In the genomic region with DNA sequence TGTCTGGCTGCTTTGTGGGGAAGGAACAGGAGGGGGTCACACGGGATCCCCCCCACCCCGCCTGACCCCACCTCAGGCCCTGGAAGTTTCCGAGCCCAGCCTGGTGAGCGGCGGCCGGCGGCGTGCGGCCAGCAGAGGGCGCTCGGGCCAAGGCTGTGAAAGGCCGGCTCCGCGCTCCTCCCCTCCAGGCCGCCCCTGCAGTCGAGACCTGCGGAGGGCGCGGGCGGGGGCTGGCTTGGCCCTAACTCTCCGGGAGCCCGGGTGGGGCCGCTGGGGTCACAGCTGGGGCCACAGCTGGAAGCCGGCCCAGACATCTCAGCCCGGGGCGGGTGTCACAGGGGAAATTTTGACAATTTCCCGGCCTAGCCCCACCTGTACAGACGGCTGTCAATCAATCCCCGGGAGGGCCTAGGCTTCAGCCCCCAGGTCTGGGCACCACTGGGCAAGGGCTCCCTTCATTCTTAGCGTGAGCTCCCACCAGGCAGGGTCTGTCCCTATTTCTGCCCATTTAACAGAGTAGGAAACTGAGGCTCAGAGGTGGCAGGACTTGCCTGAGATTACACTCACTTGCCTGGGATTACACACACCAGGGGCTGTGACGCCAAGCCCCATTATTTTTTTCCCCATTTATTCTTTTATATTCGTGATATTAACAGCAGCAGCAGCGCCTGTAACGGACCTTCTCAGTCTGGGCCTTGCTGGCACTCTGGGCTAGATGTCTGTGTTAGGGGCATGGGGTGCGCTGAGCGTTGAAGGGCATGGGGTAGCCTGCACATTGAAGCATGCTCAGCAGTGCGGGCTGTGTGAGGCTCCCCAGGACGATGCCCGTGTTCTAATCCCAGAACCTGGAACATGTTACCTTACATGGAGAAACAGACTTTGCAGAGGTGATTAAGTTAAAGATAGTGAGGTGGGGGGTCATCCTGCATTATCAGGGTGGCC, we compare ENCODE assay signal across 8 cellular contexts. TPM values are rescaled to one million over a fixed set of nuclear protein-coding genes. Genes with fewer than 3 reads are reported as not detected.
DNase-seq lines count a peak whose midpoint lies in the region; ATAC-seq, FAIRE-seq and TF ChIP-seq lines count a peak whose summit lies in the region.

No MANE protein-coding gene starts in this region.

- H4K20me1 ChIP-seq in osteoblast (ENCODE audit: insufficient read depth, low read length), result no peaks in the 10 kb centered on the region

- peak overlapping the region; percentile 23 for H3K4me2 ChIP-seq in osteoblast (ENCODE audit: insufficient read depth, low read length)

- peak; percentile 75 for TF ChIP-seq CTCF in GM12864 (IDR thresholded peaks at IDR 0.05; ENCODE audit: low read depth, low read length, missing control alignments)
- TF ChIP-seq CTCF in foreskin fibroblast (IDR thresholded peaks at IDR 0.05; ENCODE audit: low read depth, low read length), result peak; percentile 82
- TF ChIP-seq CTCF in osteoblast (IDR thresholded peaks at IDR 0.05; ENCODE audit: extremely low read depth, low read depth, low read length), result peak; percentile 67
- TF ChIP-seq CTCF in tibial nerve (IDR thresholded peaks at IDR 0.05), result peak; percentile 96 to 99 (median 98)

- H3K4me1 ChIP-seq in osteoblast (ENCODE audit: insufficient read depth, low read length) (no peaks in the 10 kb centered on the region), tibial nerve (peaks cover 0 to 11% (median 6%) of the 10 kb centered on the region in 4 donors)

- H3K9me3 ChIP-seq in osteoblast (ENCODE audit: low read depth, low read length), result no peaks in the 10 kb centered on the region
- no peaks in the 10 kb centered on the region for H3K9me3 ChIP-seq in tibial nerve

- peaks cover 8% of the 10 kb centered on the region for H3K4me1 Mint-ChIP-seq in activated T-helper 2 cell treated with anti-CD3 and anti-CD28 coated beads, Interferon-gamma antibody, Interleukin-2, Interleukin-4, amounts not matched to agents 10 μg/mL and 5 μg/mL and 100 μg/mL, durations not matched to agents 14 hours and 24 hours and 36 hours (ENCODE audit: low read depth)

- TF ChIP-seq EP300 in tibial nerve (IDR thresholded peaks at IDR 0.05), result no peak

- H3K27me3 ChIP-seq in osteoblast (ENCODE audit: insufficient read depth, low read length) (no peaks in the 10 kb centered on the region), tibial nerve (no peaks in the 10 kb centered on the region)

- no peak overlapping the region for H3K4me3 Mint-ChIP-seq in activated T-helper 2 cell treated with anti-CD3 and anti-CD28 coated beads, Interferon-gamma antibody, Interleukin-2, Interleukin-4, amounts not matched to agents 10 μg/mL and 5 μg/mL and 100 μg/mL, durations not matched to agents 14 hours and 24 hours and 36 hours (ENCODE audit: low read depth)

- DNase-seq in GM12864 (ENCODE audit: low read depth) (no peak), RCC 7860 (ENCODE audit: low spot score) (peak; percentile 35), foreskin fibroblast (peak; percentile 16 to 72), osteoblast (ENCODE audit: insufficient read length, low spot score, missing footprints) (peak; percentile 98), tibial nerve (ENCODE audit: low spot score in 2 of 2) (peak; percentile 49 to 61), MV-4-11 (lab: John Stamatoyannopoulos, UW) (no peak)
- DNase-seq in activated T-helper 2 cell treated with anti-CD3 and anti-CD28 coated beads, Interferon-gamma antibody, Interleukin-2, Interleukin-4, amounts not matched to agents 10 μg/mL and 5 μg/mL and 100 μg/mL, durations not matched to agents 14 hours and 24 hours and 36 hours (ENCODE audit: low spot score), result peak; percentile 59

- H2AFZ ChIP-seq in osteoblast (ENCODE audit: low read length), result no peak overlapping the region

- H3K36me3 ChIP-seq in osteoblast (ENCODE audit: insufficient read depth, low read length) (no peaks in the 10 kb centered on the region), tibial nerve (no peaks in the 10 kb centered on the region)

- H3K27ac Mint-ChIP-seq in activated T-helper 2 cell treated with anti-CD3 and anti-CD28 coated beads, Interferon-gamma antibody, Interleukin-2, Interleukin-4, amounts not matched to agents 10 μg/mL and 5 μg/mL and 100 μg/mL, durations not matched to agents 14 hours and 24 hours and 36 hours, result no peak overlapping the region

- H3K27ac ChIP-seq in osteoblast (ENCODE audit: low read depth, low read length), result no peak overlapping the region
- H3K27ac ChIP-seq in tibial nerve, result no peak overlapping the region

- H3K9me3 Mint-ChIP-seq in activated T-helper 2 cell treated with anti-CD3 and anti-CD28 coated beads, Interferon-gamma antibody, Interleukin-2, Interleukin-4, amounts not matched to agents 10 μg/mL and 5 μg/mL and 100 μg/mL, durations not matched to agents 14 hours and 24 hours and 36 hours, result no peaks in the 10 kb centered on the region

- peaks cover 22% of the 10 kb centered on the region for H3K27me3 Mint-ChIP-seq in activated T-helper 2 cell treated with anti-CD3 and anti-CD28 coated beads, Interferon-gamma antibody, Interleukin-2, Interleukin-4, amounts not matched to agents 10 μg/mL and 5 μg/mL and 100 μg/mL, durations not matched to agents 14 hours and 24 hours and 36 hours (ENCODE audit: low read depth)

- FAIRE-seq in RCC 7860 (lab: Jason Lieb, UNC), result no peak

- H3K79me2 ChIP-seq in osteoblast (ENCODE audit: insufficient read depth, low read length), result no peaks in the 10 kb centered on the region

- H3K4me3 ChIP-seq in GM12864 (ENCODE audit: low read depth, low read length), result no peak overlapping the region
- no peak overlapping the region for H3K4me3 ChIP-seq in foreskin fibroblast (ENCODE audit: low read depth in 1 of 2, low read length in 2 of 2)
- H3K4me3 ChIP-seq in osteoblast (ENCODE audit: insufficient read depth, low read length), result no peak overlapping the region
- peak overlapping the region in 2 of 4 donors; percentile 7 to 16 for H3K4me3 ChIP-seq in tibial nerve

- no peak for TF ChIP-seq POLR2A in tibial nerve (IDR thresholded peaks at IDR 0.05)

- WGBS in tibial nerve, 2 donors, result 35 to 57% methylated on average over 14 to 22 of the region's 39 CpGs

- H3K36me3 Mint-ChIP-seq in activated T-helper 2 cell treated with anti-CD3 and anti-CD28 coated beads, Interferon-gamma antibody, Interleukin-2, Interleukin-4, amounts not matched to agents 10 μg/mL and 5 μg/mL and 100 μg/mL, durations not matched to agents 14 hours and 24 hours and 36 hours (ENCODE audit: low read depth), result no peaks in the 10 kb centered on the region

- peak; percentile 58 for ATAC-seq in HG03175 (IDR thresholded peaks at IDR 0.05; ENCODE audit: unreplicated experiment)

- intact Hi-C loops in activated T-helper 2 cell treated with anti-CD3 and anti-CD28 coated beads, Interferon-gamma antibody, Interleukin-2, Interleukin-4, amounts not matched to agents 10 μg/mL and 5 μg/mL and 100 μg/mL, durations not matched to agents 14 hours and 24 hours and 36 hours (cut with micrococcal nuclease), result loop anchor here (2.0 to 10.0 kb wide), 4 partner anchors 22 to 610 kb away; no protein-coding TSS in a partner anchor

RNA-seq across cellular contexts. Expression of a gene that starts 23.0 kb away (rescaled TPM):
- 0.32 and 0.62 TPM in 2 replicates for total RNA-seq in activated T-helper 2 cell treated with anti-CD3 and anti-CD28 coated beads, Interferon-gamma antibody, Interleukin-2, Interleukin-4, amounts not matched to agents 10 μg/mL and 5 μg/mL and 100 μg/mL, durations not matched to agents 14 hours and 24 hours and 36 hours
- total RNA-seq in osteoblast (not detected in 2 replicates), tibial nerve (1 to 10 TPM in 1 of 4 donors, under 1 TPM in 1, not detected in 2; 0.78 to 3.6 TPM)

RNA-seq across cellular contexts. Expression of a gene that starts 36.4 kb away (rescaled TPM):
- total RNA-seq in activated T-helper 2 cell treated with anti-CD3 and anti-CD28 coated beads, Interferon-gamma antibody, Interleukin-2, Interleukin-4, amounts not matched to agents 10 μg/mL and 5 μg/mL and 100 μg/mL, durations not matched to agents 14 hours and 24 hours and 36 hours, result not detected in 2 replicates
- not detected in 2 replicates for total RNA-seq in osteoblast
- 100 to 1,000 TPM in 1 of 4 donors, 10 to 100 TPM in 3; 16.1 to 131 (median 65.2) TPM for total RNA-seq in tibial nerve

Comparison
In these comparisons a context has a peak if more than half of its experiments do, and no peak if none do; other contexts are left out.
1. DNase-seq: peak in RCC 7860 (single experiment), activated T-helper 2 cell treated with anti-CD3 and anti-CD28 coated beads, Interferon-gamma antibody, Interleukin-2, Interleukin-4, amounts not matched to agents 10 μg/mL and 5 μg/mL and 100 μg/mL, durations not matched to agents 14 hours and 24 hours and 36 hours (single experiment), foreskin fibroblast (2 of 2), osteoblast (single experiment) and tibial nerve (2 of 2); none in GM12864 (single experiment) and MV-4-11 (single experiment).
2. RNA of a gene that starts 36.4 kb away (total RNA-seq): 16.1 to 131 TPM in tibial nerve; not detected in activated T-helper 2 cell treated with anti-CD3 and anti-CD28 coated beads, Interferon-gamma antibody, Interleukin-2, Interleukin-4, amounts not matched to agents 10 μg/mL and 5 μg/mL and 100 μg/mL, durations not matched to agents 14 hours and 24 hours and 36 hours and not detected in osteoblast; every median in the first group is over 10 times any median in the second.
3. Peak in every context shown above with its lines, with median percentiles within 50 percentile points of each other: CTCF ChIP-seq.